ENCODE assay signal across 14 cellular contexts in the genomic region with DNA sequence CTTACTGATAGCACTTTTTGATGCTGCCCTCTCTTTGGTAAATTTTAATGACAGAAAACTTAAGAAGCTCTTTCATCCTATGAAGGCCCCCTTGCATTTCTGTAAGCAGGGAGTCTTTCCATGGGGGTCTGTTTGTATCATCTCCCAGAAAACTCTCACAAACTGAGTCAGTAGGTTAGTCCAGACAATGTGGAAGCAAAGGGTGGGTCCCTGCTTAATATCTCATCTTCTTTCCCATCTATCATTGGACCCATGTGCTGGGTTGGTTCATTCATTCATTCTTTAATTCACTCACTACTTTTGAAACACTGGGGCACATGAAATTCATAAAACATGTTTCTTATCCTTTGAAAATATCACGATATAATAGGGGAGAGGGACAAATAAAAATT.
"Had no signal": no experiment of that assay in that cellular context is flagged by ENCODE, and none has a peak within 500 bp of the region (broad histone marks: within the 10 kb centered on the region; RNA-seq: fewer than 3 reads in every experiment).

No MANE protein-coding gene starts in this region.

- DNase-seq: activated CD4-positive, alpha-beta T cell treated with anti-CD3 and anti-CD28 coated beads, Interleukin-2, amount 50 U/mL, for 1 hour; activated CD8-positive, alpha-beta memory T cell treated with anti-CD3 and anti-CD28 coated beads, Interleukin-2, amount 50 U/mL, for 4 hours; activated effector memory CD4-positive, alpha-beta T cell treated with Interleukin-2 at 50 U/mL for 16 hours; activated naive CD4-positive, alpha-beta T cell treated with anti-CD3 and anti-CD28 coated beads, Interleukin-2, amount 50 U/mL, for 16 hours; activated T-cell treated with anti-CD3 and anti-CD28 coated beads, Interleukin-2, amount 50 U/mL, for 48 hours; effector CD8-positive, alpha-beta T cell; natural killer cell; sigmoid colon; stimulated activated naive CD8-positive, alpha-beta T cell treated with anti-CD3 and anti-CD28 coated beads, Interleukin-15, Interleukin-2, amounts not matched to agents 100 U/mL and 50 U/mL, for 24 hours had no signal

- H3K4me2 ChIP-seq: hepatocyte had no signal

- H3K27me3 ChIP-seq: adrenal gland, hepatocyte, neutrophil, sigmoid colon had no signal

- H3K79me2 ChIP-seq: hepatocyte had no signal

- H3K36me3 ChIP-seq: adrenal gland, neutrophil, sigmoid colon had no signal

- H3K4me3 ChIP-seq: adrenal gland, hepatocyte, sigmoid colon had no signal

- H2AFZ ChIP-seq: hepatocyte had no signal

- H3K4me1 ChIP-seq: adrenal gland, sigmoid colon had no signal

- H3K27ac ChIP-seq: adrenal gland, hepatocyte, neutrophil, sigmoid colon had no signal

- ATAC-seq: activated CD4-positive, CD25-positive, alpha-beta regulatory T cell treated with anti-CD3 and anti-CD28 coated beads, Interleukin-2, amount 50 U/mL, for 24 hours; esophagus mucosa; natural killer cell; stimulated activated naive CD8-positive, alpha-beta T cell treated with anti-CD3 and anti-CD28 coated beads, Interleukin-15, Interleukin-2, amounts not matched to agents 100 U/mL and 50 U/mL, for 24 hours had no signal

- H3K9me3 ChIP-seq: adrenal gland, neutrophil, sigmoid colon had no signal
